ENCODE assay signal across 18 cellular contexts in the genomic region with DNA sequence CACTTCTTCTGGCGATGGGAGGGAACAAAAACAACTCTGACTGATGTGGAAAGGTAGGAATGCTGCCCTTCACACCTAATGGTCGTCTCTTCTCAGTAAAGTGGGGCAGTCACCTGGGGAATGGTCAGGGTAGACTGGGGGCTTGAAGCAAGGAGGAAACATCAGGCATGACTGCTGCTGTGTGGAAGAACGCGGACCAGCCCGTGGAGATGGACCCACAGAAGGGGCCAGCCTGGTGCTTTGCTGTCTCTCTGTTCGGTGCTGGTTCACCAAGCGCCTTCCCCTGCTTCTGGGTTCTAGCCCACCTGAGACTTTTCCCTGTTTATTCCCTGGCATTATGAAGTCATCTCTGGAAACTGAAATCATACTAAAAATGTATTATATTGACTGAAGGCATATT.
DNase-seq lines count a peak whose midpoint lies in the region; ATAC-seq, FAIRE-seq and TF ChIP-seq lines count a peak whose summit lies in the region.
"Had no signal": no experiment of that assay in that cellular context is flagged by ENCODE, and none has a peak within 500 bp of the region (broad histone marks: within the 10 kb centered on the region; RNA-seq: fewer than 3 reads in every experiment).

No MANE protein-coding gene starts in this region.

- no peak overlapping the region for H3K4me3 Mint-ChIP-seq in glutamatergic neuron (ENCODE audit: unreplicated experiment)
- H3K4me3 Mint-ChIP-seq: CD8-positive, alpha-beta memory T cell had no signal

- peak; percentile 7 for FAIRE-seq in A549 (lab: Jason Lieb, UNC)
- no peak for FAIRE-seq in H1 (lab: Jason Lieb, UNC)
- FAIRE-seq: astrocyte, endometrium had no signal

- H3K9me3 ChIP-seq in A549, result no peaks in the 10 kb centered on the region
- H3K9me3 ChIP-seq in HEK293 (ENCODE audit: control insufficient read depth, insufficient read depth, low read depth, low read length), result no peaks in the 10 kb centered on the region
- H3K9me3 ChIP-seq in H1 (ENCODE audit: insufficient read depth in 2 of 2, low read depth in 1 of 2, low read length in 1 of 2), result 0 out of 4 replicates have a peak, but pooled peaks cover 0 to 3% of the 10 kb centered on the region in 2 experiments
- H3K9me3 ChIP-seq: heart right ventricle, MG63 had no signal

- H2AFZ ChIP-seq in H1 (ENCODE audit: low read length), result no peak overlapping the region

- H3K14ac ChIP-seq in H1 (ENCODE audit: insufficient read length), result no peak overlapping the region

- H3K79me1 ChIP-seq in H1 (ENCODE audit: low read depth, low read length), result no peaks in the 10 kb centered on the region

- peaks cover 4% of the 10 kb centered on the region for H3K27me3 Mint-ChIP-seq in glutamatergic neuron (ENCODE audit: unreplicated experiment)
- H3K27me3 Mint-ChIP-seq: CD8-positive, alpha-beta memory T cell had no signal

- no peaks in the 10 kb centered on the region for H3K79me2 ChIP-seq in H1 (ENCODE audit: control insufficient read depth in 1 of 2, insufficient read depth in 2 of 2, low read length in 2 of 2)

- no peak overlapping the region for H2BK20ac ChIP-seq in H1 (ENCODE audit: low read length)

- H2AK5ac ChIP-seq in H1 (ENCODE audit: low read depth, low read length), result no peak overlapping the region

- no peak overlapping the region for H2BK120ac ChIP-seq in H1 (replicated peaks; ENCODE audit: low read depth, low read length)

- no peak overlapping the region for H4K5ac ChIP-seq in H1 (ENCODE audit: insufficient read length, low read depth, low read length)

- no peaks in the 10 kb centered on the region; the same call in 1 of the 2 replicates for H3K23me2 ChIP-seq in H1 (ENCODE audit: low read depth, low read length)

- no peak overlapping the region for H4K8ac ChIP-seq in H1 (ENCODE audit: extremely low read depth, insufficient read depth, low read length)

- H2BK15ac ChIP-seq in H1 (ENCODE audit: low read length), result no peak overlapping the region

- WGBS in A549 (ENCODE audit: missing lambda C conversion rate), result 89% methylated on average over 7 of the region's 7 CpGs
- 86% methylated on average over 7 of the region's 7 CpGs; no CpG with 5 or more reads in 1 of the 2 experiments for WGBS in H1 (ENCODE audit: extremely low coverage in 1 of 2, insufficient coverage in 1 of 2, insufficient read length in 1 of 2, insufficient replicate concordance in 2 of 2, low coverage in 1 of 2, low lambda C conversion rate in 2 of 2, missing lambda C conversion rate in 1 of 2), 2 experiments

- no peak overlapping the region for H3K9ac ChIP-seq in H1 (replicated peaks in 1 of 4; ENCODE audit: extremely low read depth in 1 of 4, low read depth in 3 of 4, low read length in 3 of 4)

- no peak overlapping the region for H3K27ac Mint-ChIP-seq in glutamatergic neuron (ENCODE audit: unreplicated experiment)
- H3K27ac Mint-ChIP-seq: activated T-helper 2 cell treated with anti-CD3 and anti-CD28 coated beads, Interferon-gamma antibody, Interleukin-2, Interleukin-4, amounts not matched to agents 10 μg/mL and 5 μg/mL and 100 μg/mL, durations not matched to agents 14 hours and 24 hours and 36 hours had no signal

- TF ChIP-seq CTCF in A549 (IDR thresholded peaks at IDR 0.05) (no peak), HEK293 (tag by site-specific recombination; IDR thresholded peaks at IDR 0.05) (no peak), H1 (IDR thresholded peaks at IDR 0.05; ENCODE audit: control extremely low read depth in 1 of 3, insufficient read depth in 1 of 3, low read depth in 1 of 3, low read length in 3 of 3) (no peak), glutamatergic neuron (IDR thresholded peaks at IDR 0.05; ENCODE audit: partially characterized antibody, unreplicated experiment) (no peak)

- in situ Hi-C loops in ACHN (cut with HindIII; ENCODE audit: low pct_ligation_motif_present, low pct_unique_long_range_greater_than_20kb, low sequenced_read_pairs), result no loop called here

- H3K56ac ChIP-seq in H1 (replicated peaks; ENCODE audit: insufficient read length, low read depth, low read length), result no peak overlapping the region

- H4K20me1 ChIP-seq in H1 (replicated peaks in 1 of 2; ENCODE audit: control insufficient read depth in 1 of 2, insufficient read depth in 2 of 2, low read length in 2 of 2), result peaks cover 0 to 3% of the 10 kb centered on the region in 2 experiments

- no peaks in the 10 kb centered on the region for H3K27me3 ChIP-seq in H1 (replicated peaks in 1 of 4; ENCODE audit: control insufficient read depth in 3 of 4, extremely low read depth in 1 of 4, insufficient read depth in 3 of 4, low read length in 3 of 4)
- H3K27me3 ChIP-seq: heart right ventricle, MG63 had no signal

- no peak overlapping the region for H2BK5ac ChIP-seq in H1 (ENCODE audit: low read depth, low read length)

- no peak overlapping the region for H3K23ac ChIP-seq in H1 (ENCODE audit: insufficient read length)

- peak overlapping the region; percentile 57 for H3K4ac ChIP-seq in H1 (replicated peaks; ENCODE audit: insufficient read length, low read depth, low read length)

- no peak overlapping the region for H3K18ac ChIP-seq in H1 (ENCODE audit: extremely low read depth, low read length)

- H3K4me2 ChIP-seq in A549, result peak overlapping the region; percentile 39; the same call in 2 of the 3 replicates
- no peak overlapping the region for H3K4me2 ChIP-seq in H1 (ENCODE audit: insufficient read depth in 1 of 2, low read depth in 2 of 2, low read length in 2 of 2)

- H3K27ac ChIP-seq in A549 (peak overlapping the region; percentile 46 to 67; a peak in 5 of 6 replicates), HEK293 (ENCODE audit: extremely low read depth, low read depth, low read length) (no peak overlapping the region), H1 (ENCODE audit: low read depth, low read length) (no peak overlapping the region)
- H3K27ac ChIP-seq: heart right ventricle had no signal

- TF ChIP-seq RAD21 in A549 (conservative IDR thresholded peaks at IDR 0.05 in 1 of 2, IDR thresholded peaks at IDR 0.05 in 1 of 2) (no peak), H1 (IDR thresholded peaks at IDR 0.05 in 1 of 2, conservative IDR thresholded peaks at IDR 0.05 in 1 of 2; ENCODE audit: low read depth in 2 of 2, low read length in 2 of 2) (no peak)

- no peak for TF ChIP-seq EP300 in A549 (IDR thresholded peaks at IDR 0.05)
- no peak for TF ChIP-seq EP300 in H1 (IDR thresholded peaks at IDR 0.05; ENCODE audit: borderline replicate concordance in 1 of 2, low read depth in 2 of 2, low read length in 2 of 2)

- POLR2A ChIA-PET in A549 (lab: Yijun Ruan, JAX) (no interaction called here), HEK293 (lab: Yijun Ruan, JAX) (no interaction called here), H1 (lab: Charles Lee; ENCODE audit: partially characterized antibody) (no interaction called here)

- H3K36me3 Mint-ChIP-seq in glutamatergic neuron (ENCODE audit: unreplicated experiment), result peaks cover 11% of the 10 kb centered on the region

- intact Hi-C loops in sciatic nerve (cut with DNase I), result no loop called here

- H4K91ac ChIP-seq in H1 (replicated peaks; ENCODE audit: insufficient read length, low read length), result no peak overlapping the region

- H3K4me3 ChIP-seq in A549, result no peak overlapping the region
- no peak overlapping the region for H3K4me3 ChIP-seq in HEK293 (ENCODE audit: low read depth, low read length)
- H3K4me3 ChIP-seq in H1 (ENCODE audit: extremely low read depth in 1 of 4, insufficient read depth in 2 of 4, low read depth in 3 of 4, low read length in 4 of 4), result no peak overlapping the region
- H3K4me3 ChIP-seq: heart right ventricle, MG63 had no signal

- H3K4me1 ChIP-seq in A549 (peaks cover 37% of the 10 kb centered on the region), HEK293 (ENCODE audit: control insufficient read depth, insufficient read depth, low read length) (no peaks in the 10 kb centered on the region), H1 (replicated peaks in 1 of 4; ENCODE audit: control insufficient read depth in 3 of 4, insufficient read depth in 4 of 4, low read length in 3 of 4) (no peaks in the 10 kb centered on the region)

- H3K4me1 Mint-ChIP-seq in glutamatergic neuron (ENCODE audit: low read depth, unreplicated experiment), result no peaks in the 10 kb centered on the region

- no peak for TF ChIP-seq POLR2A in A549 (IDR thresholded peaks at IDR 0.05; ENCODE audit: low read length)
- TF ChIP-seq POLR2A in H1 (IDR thresholded peaks at IDR 0.05; ENCODE audit: control extremely low read depth in 1 of 2, low read depth in 2 of 2, low read length in 2 of 2), result no peak

- CTCF ChIA-PET in A549 (lab: Yijun Ruan, JAX), result interaction anchor here (1.4 to 1.7 kb wide), 2 partner anchors 32 to 35 kb away, joined by 4 to 7 read pairs; no protein-coding TSS in a partner anchor
- CTCF ChIA-PET in HEK293 (lab: Yijun Ruan, JAX), result no interaction called here
- CTCF ChIA-PET in H1 (lab: Charles Lee; ENCODE audit: partially characterized antibody), result no interaction called here

- H3K36me3 ChIP-seq in HEK293 (ENCODE audit: control insufficient read depth in 2 of 2, insufficient read depth in 1 of 2, low read length in 2 of 2) (peaks cover 0 to 50% of the 10 kb centered on the region in 2 experiments; a peak in 1 of 3 replicates), H1 (ENCODE audit: control insufficient read depth in 2 of 4, insufficient read depth in 4 of 4, low read length in 3 of 4) (no peaks in the 10 kb centered on the region; a peak in 1 of 8 replicates)
- H3K36me3 ChIP-seq: MG63 had no signal

- DNase-seq in A549 (ENCODE audit: low read depth in 1 of 2, low spot score in 1 of 2) (no peak), H1 (ENCODE audit: low read depth in 1 of 2, low spot score in 2 of 2) (no peak), sciatic nerve (ENCODE audit: low spot score) (peak; percentile 33), ACHN (no peak), glutamatergic neuron (no peak)
- DNase-seq in effector CD8-positive, alpha-beta T cell (lab: John Stamatoyannopoulos, UW), result no peak
- DNase-seq: CD8-positive, alpha-beta memory T cell; heart right ventricle; NCI-H146; NCI-H2227 treated with DMSO at 0.1 percent for 48 hours; T1000 had no signal

- H3K9me3 Mint-ChIP-seq in glutamatergic neuron (ENCODE audit: unreplicated experiment), result peaks cover 6% of the 10 kb centered on the region
- H3K9me3 Mint-ChIP-seq: activated T-helper 2 cell treated with anti-CD3 and anti-CD28 coated beads, Interferon-gamma antibody, Interleukin-2, Interleukin-4, amounts not matched to agents 10 μg/mL and 5 μg/mL and 100 μg/mL, durations not matched to agents 14 hours and 24 hours and 36 hours; CD8-positive, alpha-beta memory T cell had no signal

- no peak for ATAC-seq in A549
- no peak for ATAC-seq in sciatic nerve
- ATAC-seq in GM19351 (IDR thresholded peaks at IDR 0.05; ENCODE audit: unreplicated experiment), result no peak
- ATAC-seq: heart right ventricle, Panc1 had no signal

- no peak overlapping the region for H2BK12ac ChIP-seq in H1 (ENCODE audit: low read depth, low read length)

TF ChIP-seq in A549, 52 proteins besides CTCF, POLR2A, EP300 and RAD21 (continues in another document):
- no peak for TF ChIP-seq FOSL2 (IDR thresholded peaks at IDR 0.05)
- no peak for TF ChIP-seq FOSL2 (CRISPR knock-in tag; IDR thresholded peaks at IDR 0.05)

TF ChIP-seq in HEK293, 187 proteins besides CTCF, POLR2A, EP300 and RAD21:
- TF ChIP-seq ZEB2 (tag by site-specific recombination; IDR thresholded peaks at IDR 0.05) (no peak), ZNF366 (tag by site-specific recombination; conservative IDR thresholded peaks at IDR 0.05) (0 out of 2 replicates have a peak, but pooled peaks have one; percentile 6)
TF ChIP-seq in HEK293: peak in this region for 1.

TF ChIP-seq in H1, 55 proteins besides CTCF, POLR2A, EP300 and RAD21 (continues in another document):
- TF ChIP-seq NRF1 (IDR thresholded peaks at IDR 0.05; ENCODE audit: low read depth, low read length), result no peak

Comparison
In these comparisons a context has a peak if more than half of its experiments do, and no peak if none do; other contexts are left out.
1. H3K27ac ChIP-seq: peak in A549 (2 of 2); none in HEK293 (single experiment) and H1 (single experiment).